In the genomic region with DNA sequence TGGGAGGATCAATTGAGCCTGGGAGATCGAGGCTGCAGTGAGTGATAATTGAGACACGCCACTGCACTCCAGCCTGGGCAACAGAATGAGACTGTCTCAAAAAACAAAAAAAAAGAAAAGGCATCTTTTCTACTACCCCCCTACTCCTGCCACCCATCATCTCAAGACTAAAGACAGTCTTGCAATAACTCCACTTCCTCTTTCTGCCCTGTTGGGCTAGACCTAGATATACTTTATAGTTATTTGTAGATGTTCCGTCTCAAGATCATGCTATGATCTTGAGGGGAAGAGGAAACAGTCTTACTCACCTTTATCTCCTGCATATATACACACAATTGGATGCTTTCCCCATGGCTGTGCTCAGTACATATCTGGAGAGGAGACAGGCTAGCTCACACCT, we compare ENCODE assay signal across 15 cellular contexts. TPM values are rescaled to one million over a fixed set of nuclear protein-coding genes. Genes with fewer than 3 reads are reported as not detected.
A peak's percentile ranks its signal among the peaks of the same experiment; 100 is the strongest.
DNase-seq lines count a peak whose midpoint lies in the region; ATAC-seq and TF ChIP-seq lines count a peak whose summit lies in the region.
"Had no signal": no experiment of that assay in that cellular context is flagged by ENCODE, and none has a peak within 500 bp of the region (broad histone marks: within the 10 kb centered on the region; RNA-seq: fewer than 3 reads in every experiment).

No MANE protein-coding gene starts in this region.

- H3K4me3 Mint-ChIP-seq in activated CD4-positive, alpha-beta T cell treated with anti-CD3 and anti-CD28 coated beads, Interleukin-2, amount 10 ng/mL, durations not matched to agents 7 days and 5 days: no peak overlapping the region
- no peak overlapping the region for H3K4me3 Mint-ChIP-seq in T-cell
- peak overlapping the region in 7 of 10 donors; percentile 24 to 76 (median 46) for H3K4me3 Mint-ChIP-seq in naive thymus-derived CD8-positive, alpha-beta T cell

- peaks cover 50% of the 10 kb centered on the region for H3K4me1 Mint-ChIP-seq in activated CD4-positive, alpha-beta T cell treated with anti-CD3 and anti-CD28 coated beads, Interleukin-2, amount 10 ng/mL, durations not matched to agents 7 days and 5 days
- H3K4me1 Mint-ChIP-seq in T-cell: peaks cover 38 to 61% (median 46%) of the 10 kb centered on the region in 3 donors
- peaks cover 27 to 59% (median 49%) of the 10 kb centered on the region in 4 donors for H3K4me1 Mint-ChIP-seq in naive thymus-derived CD8-positive, alpha-beta T cell

- H3K4me3 ChIP-seq in HL-60 (replicated peaks; ENCODE audit: insufficient read depth, low read length): no peak overlapping the region
- H3K4me3 ChIP-seq: coronary artery, lung, skin epidermis had no signal

- H3K27me3 Mint-ChIP-seq in activated CD4-positive, alpha-beta T cell treated with anti-CD3 and anti-CD28 coated beads, Interleukin-2, amount 10 ng/mL, durations not matched to agents 7 days and 5 days: no peaks in the 10 kb centered on the region
- no peaks in the 10 kb centered on the region for H3K27me3 Mint-ChIP-seq in T-cell
- no peaks in the 10 kb centered on the region for H3K27me3 Mint-ChIP-seq in naive thymus-derived CD8-positive, alpha-beta T cell

- H3K27ac Mint-ChIP-seq in activated CD4-positive, alpha-beta T cell treated with anti-CD3 and anti-CD28 coated beads, Interleukin-2, amount 10 ng/mL, durations not matched to agents 7 days and 5 days: peak overlapping the region; percentile 72
- H3K27ac Mint-ChIP-seq in T-cell: peak overlapping the region; percentile 60 to 81
- peak overlapping the region; percentile 26 to 90 (median 80) for H3K27ac Mint-ChIP-seq in naive thymus-derived CD8-positive, alpha-beta T cell

- POLR2A ChIA-PET in activated CD4-positive, alpha-beta T cell treated with anti-CD3 and anti-CD28 coated beads, Interleukin-2, amount 10 ng/mL, durations not matched to agents 7 days and 5 days (lab: Charles Lee): no interaction called here
- POLR2A ChIA-PET in T-cell (lab: Charles Lee): no interaction called here
- POLR2A ChIA-PET in naive thymus-derived CD8-positive, alpha-beta T cell (lab: Charles Lee): interaction anchor here (0.5 to 8.2 kb wide), 4 partner anchors 10 to 37 kb away, joined by 3 to 94 read pairs (median 5); no protein-coding TSS in a partner anchor

- no peaks in the 10 kb centered on the region for H3K27me3 ChIP-seq in HL-60 (ENCODE audit: insufficient read depth, poor library complexity, severe bottlenecking)

- CTCF ChIA-PET in activated CD4-positive, alpha-beta T cell treated with anti-CD3 and anti-CD28 coated beads, Interleukin-2, amount 10 ng/mL, durations not matched to agents 7 days and 5 days (lab: Charles Lee): interaction anchor here (1.2 to 2.1 kb wide), 5 partner anchors 10 to 65 kb away, joined by 3 to 9 read pairs (median 6); partner anchors contain the start of gene AAAS
- CTCF ChIA-PET in T-cell (lab: Charles Lee): interaction anchor here in 1 of 2 donors (0.9 to 1.0 kb wide), 2 partner anchors 12 to 20 kb away, joined by 3 read pairs; no protein-coding TSS in a partner anchor

- no peaks in the 10 kb centered on the region for H3K9me3 Mint-ChIP-seq in activated CD4-positive, alpha-beta T cell treated with anti-CD3 and anti-CD28 coated beads, Interleukin-2, amount 10 ng/mL, durations not matched to agents 7 days and 5 days
- H3K9me3 Mint-ChIP-seq in T-cell: no peaks in the 10 kb centered on the region
- H3K9me3 Mint-ChIP-seq in naive thymus-derived CD8-positive, alpha-beta T cell: no peaks in the 10 kb centered on the region

- peak overlapping the region; percentile 24 for H3K27ac ChIP-seq in HL-60 (replicated peaks)
- H3K27ac ChIP-seq: coronary artery had no signal

- no peak for TF ChIP-seq CTCF in HL-60 (IDR thresholded peaks at IDR 0.05; ENCODE audit: insufficient read depth, low read length)

- no peak for ATAC-seq in T-cell (replicated peaks in 1 of 4)
- no peak for ATAC-seq in naive thymus-derived CD8-positive, alpha-beta T cell
- ATAC-seq in HG02610 (IDR thresholded peaks at IDR 0.05; ENCODE audit: unreplicated experiment): no peak
- ATAC-seq: HepG2 had no signal

- DNase-seq in activated CD4-positive, alpha-beta T cell treated with anti-CD3 and anti-CD28 coated beads, Interleukin-2, amount 10 ng/mL, durations not matched to agents 7 days and 5 days: no peak
- DNase-seq in activated CD4-positive, alpha-beta T cell treated with anti-CD3 and anti-CD28 coated beads for 4 hours: no peak
- peak in 1 of 2 experiments; percentile 76 for DNase-seq in HL-60 (ENCODE audit: low read depth in 1 of 2, low spot score in 1 of 2)
- no peak for DNase-seq in T-cell
- DNase-seq in naive thymus-derived CD8-positive, alpha-beta T cell: peak in 1 of 10 donors; percentile 13
- no peak for DNase-seq in stimulated activated CD4-positive, alpha-beta T cell treated with anti-CD3 and anti-CD28 coated beads, Interleukin-15, amount 100 ng/mL, for 24 hours
- no peak for DNase-seq in NCI-H774 (lab: John Stamatoyannopoulos, UW)
- DNase-seq: amniotic stem cell, NCI-H1694, occipital lobe had no signal

- H3K36me3 Mint-ChIP-seq in activated CD4-positive, alpha-beta T cell treated with anti-CD3 and anti-CD28 coated beads, Interleukin-2, amount 10 ng/mL, durations not matched to agents 7 days and 5 days (ENCODE audit: low read depth): peaks cover 29% of the 10 kb centered on the region
- peaks cover 5% of the 10 kb centered on the region for H3K36me3 Mint-ChIP-seq in T-cell
- H3K36me3 Mint-ChIP-seq in naive thymus-derived CD8-positive, alpha-beta T cell: peaks cover 0 to 7% (median 0%) of the 10 kb centered on the region in 3 donors

RNA-seq across cellular contexts. Expression of gene ESPL1, which starts 12.1 kb away (rescaled TPM):
- 100 to 1,000 TPM; 107 to 125 TPM for total RNA-seq in activated CD4-positive, alpha-beta T cell treated with anti-CD3 and anti-CD28 coated beads, Interleukin-2, amount 10 ng/mL, durations not matched to agents 7 days and 5 days
- 1 to 10 TPM; 1.2 to 2.5 (median 1.6) TPM for total RNA-seq in T-cell
- total RNA-seq in naive thymus-derived CD8-positive, alpha-beta T cell: under 1 TPM; 0.27 to 0.81 TPM
- not detected for polyA plus RNA-seq in naive thymus-derived CD8-positive, alpha-beta T cell

RNA-seq across cellular contexts. Expression of gene RARG, which starts 24.0 kb away (rescaled TPM):
- total RNA-seq in activated CD4-positive, alpha-beta T cell treated with anti-CD3 and anti-CD28 coated beads, Interleukin-2, amount 10 ng/mL, durations not matched to agents 7 days and 5 days: 10 to 100 TPM; 58.3 to 59.7 TPM
- total RNA-seq in T-cell: 10 to 100 TPM; 20.3 to 91.3 (median 74.2) TPM
- 10 to 100 TPM; 57.8 to 60.4 TPM for total RNA-seq in naive thymus-derived CD8-positive, alpha-beta T cell
- 10 to 100 TPM in 1 of 3 donors, 1 to 10 TPM in 2; 1.6 to 12.7 (median 3.8) TPM for polyA plus RNA-seq in naive thymus-derived CD8-positive, alpha-beta T cell

RNA-seq across cellular contexts. Expression of gene PFDN5, which starts 39.3 kb away (rescaled TPM):
- total RNA-seq in activated CD4-positive, alpha-beta T cell treated with anti-CD3 and anti-CD28 coated beads, Interleukin-2, amount 10 ng/mL, durations not matched to agents 7 days and 5 days: 100 to 1,000 TPM; 305 to 335 TPM
- 100 to 1,000 TPM; 591 to 643 (median 612) TPM for total RNA-seq in T-cell
- 100 to 1,000 TPM; 663 to 692 TPM for total RNA-seq in naive thymus-derived CD8-positive, alpha-beta T cell
- 1,000 to 10,000 TPM; 1,657 to 1,928 (median 1,896) TPM for polyA plus RNA-seq in naive thymus-derived CD8-positive, alpha-beta T cell

RNA-seq across cellular contexts. Expression of gene MYG1, which starts 43.5 kb away (rescaled TPM):
- total RNA-seq in activated CD4-positive, alpha-beta T cell treated with anti-CD3 and anti-CD28 coated beads, Interleukin-2, amount 10 ng/mL, durations not matched to agents 7 days and 5 days: 10 to 100 TPM; 47.9 to 56.4 TPM
- 10 to 100 TPM; 34.0 to 68.4 (median 63.9) TPM for total RNA-seq in T-cell
- total RNA-seq in naive thymus-derived CD8-positive, alpha-beta T cell: 10 to 100 TPM; 48.3 to 53.5 TPM
- polyA plus RNA-seq in naive thymus-derived CD8-positive, alpha-beta T cell: 10 to 100 TPM; 64.4 to 81.2 (median 68.6) TPM

RNA-seq across cellular contexts. Expression of gene ITGB7, which starts 48.9 kb away (rescaled TPM):
- total RNA-seq in activated CD4-positive, alpha-beta T cell treated with anti-CD3 and anti-CD28 coated beads, Interleukin-2, amount 10 ng/mL, durations not matched to agents 7 days and 5 days: 100 to 1,000 TPM; 621 to 702 TPM
- total RNA-seq in T-cell: 100 to 1,000 TPM; 247 to 590 (median 469) TPM
- 100 to 1,000 TPM; 353 to 362 TPM for total RNA-seq in naive thymus-derived CD8-positive, alpha-beta T cell
- 100 to 1,000 TPM; 202 to 219 (median 206) TPM for polyA plus RNA-seq in naive thymus-derived CD8-positive, alpha-beta T cell
- total RNA-seq: occipital lobe had no signal

Comparison
In these comparisons a context has a peak if more than half of its experiments do, and no peak if none do; other contexts are left out.
1. H3K4me3 Mint-ChIP-seq: peak in naive thymus-derived CD8-positive, alpha-beta T cell (7 of 10); none in activated CD4-positive, alpha-beta T cell treated with anti-CD3 and anti-CD28 coated beads, Interleukin-2, amount 10 ng/mL, durations not matched to agents 7 days and 5 days (single experiment) and T-cell (0 of 3).
2. RNA of gene ESPL1, which starts 12.1 kb away (total RNA-seq): 107 to 125 TPM in activated CD4-positive, alpha-beta T cell treated with anti-CD3 and anti-CD28 coated beads, Interleukin-2, amount 10 ng/mL, durations not matched to agents 7 days and 5 days; 1.2 to 2.5 TPM in T-cell and 0.27 to 0.81 TPM in naive thymus-derived CD8-positive, alpha-beta T cell; every median in the first group is over 10 times any median in the second.
3. Peak in every context shown above with its lines, with median percentiles within 50 percentile points of each other: H3K27ac Mint-ChIP-seq.